Comparison of ENCODE assay signal across 20 cellular contexts in genomic region chr2:72747344-72747743, GRCh38.
DNase-seq lines count a peak whose midpoint lies in the region; ATAC-seq, FAIRE-seq and TF ChIP-seq lines count a peak whose summit lies in the region.
"Had no signal": no experiment of that assay in that cellular context is flagged by ENCODE, and none has a peak within 500 bp of the region (broad histone marks: within the 10 kb centered on the region; RNA-seq: fewer than 3 reads in every experiment).

No MANE protein-coding gene starts in this region.

- H4K5ac ChIP-seq in IMR-90 (ENCODE audit: low read depth, low read length), result no peak overlapping the region
- no peak overlapping the region for H4K5ac ChIP-seq in H1 (ENCODE audit: insufficient read length, low read depth, low read length)

- H2AK5ac ChIP-seq in IMR-90 (ENCODE audit: low read depth, low read length) (no peak overlapping the region), H1 (ENCODE audit: low read depth, low read length) (no peak overlapping the region)

- TF ChIP-seq POLR2A in A549 (IDR thresholded peaks at IDR 0.05; ENCODE audit: low read length) (no peak), IMR-90 (IDR thresholded peaks at IDR 0.05; ENCODE audit: low read depth, low read length) (no peak), H1 (IDR thresholded peaks at IDR 0.05; ENCODE audit: control extremely low read depth in 1 of 2, low read depth in 2 of 2, low read length in 2 of 2) (no peak), sigmoid colon (IDR thresholded peaks at IDR 0.05) (no peak)

- WGBS in A549 (ENCODE audit: missing lambda C conversion rate), result 87% methylated on average over 1 of the region's 1 CpG
- WGBS in IMR-90 (ENCODE audit: extremely low coverage in 2 of 2, insufficient read length in 1 of 2), 2 experiments, result no CpG with 5 or more reads among the region's 1 CpG
- whole genome bisulfite sequencing in H1 (ENCODE audit: extremely low coverage in 1 of 2, insufficient coverage in 1 of 2, insufficient read length in 1 of 2, insufficient replicate concordance in 2 of 2, low coverage in 1 of 2, low lambda C conversion rate in 2 of 2, missing lambda C conversion rate in 1 of 2), 2 experiments, result 83% methylated on average over 1 of the region's 1 CpG; no CpG with 5 or more reads in 1 of the 2 experiments
- 81 to 83% methylated on average over 1 of the region's 1 CpG for WGBS in sigmoid colon, 2 donors

- no peaks in the 10 kb centered on the region for H3K9me1 ChIP-seq in IMR-90 (ENCODE audit: insufficient read depth, low read length)

- DNase-seq in A549 (ENCODE audit: low read depth in 1 of 2, low spot score in 1 of 2) (no peak), IMR-90 (no peak), H1 (ENCODE audit: low read depth in 1 of 2, low spot score in 2 of 2) (no peak), fibroblast of pulmonary artery (ENCODE audit: low read depth) (peak; percentile 61), NCI-H510A treated with DMSO at 0.1 percent for 48 hours (lab: John Stamatoyannopoulos, UW) (no peak), sigmoid colon (no peak), mesenteric fat pad (ENCODE audit: low spot score) (no peak)
- DNase-seq in activated naive CD8-positive, alpha-beta T cell treated with anti-CD3 and anti-CD28 coated beads, Interleukin-2, amount 50 U/mL, for 24 hours, result no peak
- DNase-seq: 8988T; CD8-positive, alpha-beta memory T cell; COR-L47; DMS 273 treated with DMSO at 0.1 percent for 48 hours; DMS53; DND-41; EL; GOT3; H9 had no signal

- no peak overlapping the region for H3K4ac ChIP-seq in IMR-90 (ENCODE audit: low read depth, low read length)
- H3K4ac ChIP-seq in H1 (replicated peaks; ENCODE audit: insufficient read length, low read depth, low read length), result no peak overlapping the region

- POLR2A ChIA-PET in A549 (lab: Yijun Ruan, JAX) (no interaction called here), IMR-90 (lab: Charles Lee; ENCODE audit: unreplicated experiment) (no interaction called here), H1 (lab: Charles Lee; ENCODE audit: partially characterized antibody) (no interaction called here)

- H3K9me3 ChIP-seq in A549 (no peaks in the 10 kb centered on the region), IMR-90 (ENCODE audit: control insufficient read depth, insufficient read depth, low read length) (no peaks in the 10 kb centered on the region), H1 (ENCODE audit: insufficient read depth in 2 of 2, low read depth in 1 of 2, low read length in 1 of 2) (no peaks in the 10 kb centered on the region), sigmoid colon (no peaks in the 10 kb centered on the region)
- H3K9me3 ChIP-seq: BLaER1 treated with 17β-estradiol and CSF1 and Interleukin-3, amounts not matched to agents 10 nM and 100 nM had no signal

- H4K8ac ChIP-seq in IMR-90 (ENCODE audit: low read depth in 2 of 2, low read length in 2 of 2) (no peak overlapping the region), H1 (ENCODE audit: extremely low read depth, insufficient read depth, low read length) (no peak overlapping the region)

- no peak overlapping the region for H2BK5ac ChIP-seq in IMR-90 (ENCODE audit: low read depth, low read length, poor library complexity, severe bottlenecking)
- no peak overlapping the region for H2BK5ac ChIP-seq in H1 (ENCODE audit: low read depth, low read length)

- BruUV-seq in IMR-90 (replicated peaks; lab: Mats Ljungman, UMichigan), result no TSS peak

- H3K4me2 ChIP-seq in A549 (no peak overlapping the region), IMR-90 (ENCODE audit: low read depth, low read length) (no peak overlapping the region), H1 (ENCODE audit: insufficient read depth in 1 of 2, low read depth in 2 of 2, low read length in 2 of 2) (no peak overlapping the region)
- H3K4me2 ChIP-seq: BLaER1 treated with 17β-estradiol and CSF1 and Interleukin-3, amounts not matched to agents 10 nM and 100 nM had no signal

- ATAC-seq in A549 (no peak), IMR-90 (ENCODE audit: low read depth) (no peak)
- ATAC-seq in activated naive CD8-positive, alpha-beta T cell treated with anti-CD3 and anti-CD28 coated beads, Interleukin-2, amount 50 U/mL, for 24 hours, result no peak
- ATAC-seq: GM12878 had no signal

- no peaks in the 10 kb centered on the region for H3K9me3 Mint-ChIP-seq in activated naive CD8-positive, alpha-beta T cell treated with anti-CD3 and anti-CD28 coated beads, Interleukin-2, amount 50 U/mL, for 24 hours
- H3K9me3 Mint-ChIP-seq: CD8-positive, alpha-beta memory T cell; H9 had no signal

- H2BK120ac ChIP-seq in IMR-90 (ENCODE audit: low read depth, low read length) (no peak overlapping the region), H1 (replicated peaks; ENCODE audit: low read depth, low read length) (no peak overlapping the region)

- H2BK15ac ChIP-seq in IMR-90 (ENCODE audit: low read depth, low read length) (no peak overlapping the region), H1 (ENCODE audit: low read length) (no peak overlapping the region)

- H2AFZ ChIP-seq in IMR-90 (replicated peaks; ENCODE audit: low read length, poor library complexity) (no peak overlapping the region), H1 (ENCODE audit: low read length) (no peak overlapping the region)

- H3K79me1 ChIP-seq in IMR-90 (ENCODE audit: low read depth in 1 of 2, low read length in 2 of 2), result 0 out of 4 replicates have a peak, but pooled peaks cover 4% of the 10 kb centered on the region in 2 experiments
- H3K79me1 ChIP-seq in H1 (ENCODE audit: low read depth, low read length), result no peaks in the 10 kb centered on the region

- no peaks in the 10 kb centered on the region for H3K27me3 ChIP-seq in IMR-90 (ENCODE audit: control insufficient read depth, insufficient read depth, low read length)
- H3K27me3 ChIP-seq in H1 (replicated peaks in 1 of 4; ENCODE audit: control insufficient read depth in 3 of 4, extremely low read depth in 1 of 4, insufficient read depth in 3 of 4, low read length in 3 of 4), result no peaks in the 10 kb centered on the region
- H3K27me3 ChIP-seq in sigmoid colon, result no peaks in the 10 kb centered on the region
- H3K27me3 ChIP-seq: BLaER1 treated with 17β-estradiol and CSF1 and Interleukin-3, amounts not matched to agents 10 nM and 100 nM had no signal

- H2BK12ac ChIP-seq in H1 (ENCODE audit: low read depth, low read length), result no peak overlapping the region

- no peak overlapping the region for H3K23ac ChIP-seq in IMR-90 (ENCODE audit: low read depth, low read length)
- no peak overlapping the region for H3K23ac ChIP-seq in H1 (ENCODE audit: insufficient read length)

- no peak overlapping the region for H3K4me3 ChIP-seq in A549
- no peak overlapping the region for H3K4me3 ChIP-seq in IMR-90 (ENCODE audit: insufficient read depth, low read depth, low read length)
- no peak overlapping the region for H3K4me3 ChIP-seq in H1 (ENCODE audit: extremely low read depth in 1 of 4, insufficient read depth in 2 of 4, low read depth in 3 of 4, low read length in 4 of 4)
- H3K4me3 ChIP-seq in fibroblast of pulmonary artery (replicated peaks; ENCODE audit: low read depth, low read length), result no peak overlapping the region
- no peak overlapping the region for H3K4me3 ChIP-seq in sigmoid colon
- H3K4me3 ChIP-seq: BLaER1 treated with 17β-estradiol and CSF1 and Interleukin-3, amounts not matched to agents 10 nM and 100 nM; GM12878 had no signal

- intact Hi-C loops in IMR-90 (cut with micrococcal nuclease) (loop anchor here (5.0 to 10.0 kb wide), 5 partner anchors 393 to 1135 kb away; no protein-coding TSS in a partner anchor), sigmoid colon (cut with DNase I) (loop anchor here (5.0 to 10.0 kb wide), 3 partner anchors 595 to 1203 kb away; no protein-coding TSS in a partner anchor)

- no peaks in the 10 kb centered on the region for H3K27me3 Mint-ChIP-seq in activated naive CD8-positive, alpha-beta T cell treated with anti-CD3 and anti-CD28 coated beads, Interleukin-2, amount 50 U/mL, for 24 hours
- H3K27me3 Mint-ChIP-seq: B cell; CD8-positive, alpha-beta memory T cell had no signal

- no peak overlapping the region for H3K27ac ChIP-seq in A549
- H3K27ac ChIP-seq in IMR-90 (ENCODE audit: insufficient read depth, low read length), result no peak overlapping the region
- no peak overlapping the region for H3K27ac ChIP-seq in H1 (ENCODE audit: low read depth, low read length)
- H3K27ac ChIP-seq in sigmoid colon, result no peak overlapping the region
- H3K27ac ChIP-seq: BLaER1 treated with 17β-estradiol and CSF1 and Interleukin-3, amounts not matched to agents 10 nM and 100 nM had no signal

- TF ChIP-seq CTCF in A549 (IDR thresholded peaks at IDR 0.05) (no peak), IMR-90 (conservative IDR thresholded peaks at IDR 0.05; ENCODE audit: low read depth, low read length) (no peak), H1 (IDR thresholded peaks at IDR 0.05; ENCODE audit: control extremely low read depth in 1 of 3, insufficient read depth in 1 of 3, low read depth in 1 of 3, low read length in 3 of 3) (no peak), fibroblast of pulmonary artery (IDR thresholded peaks at IDR 0.05; ENCODE audit: low read length, missing control alignments) (no peak), sigmoid colon (IDR thresholded peaks at IDR 0.05) (no peak)

- H3K23me2 ChIP-seq in H1 (ENCODE audit: low read depth, low read length), result no peaks in the 10 kb centered on the region; the same call in 1 of the 2 replicates

- peaks cover 0 to 14% of the 10 kb centered on the region in 2 experiments; a peak in 2 of 4 replicates for H3K79me2 ChIP-seq in H1 (ENCODE audit: control insufficient read depth in 1 of 2, insufficient read depth in 2 of 2, low read length in 2 of 2)

- H3K56ac ChIP-seq in IMR-90 (ENCODE audit: extremely low read depth, insufficient read depth, low read length), result no peak overlapping the region
- no peak overlapping the region for H3K56ac ChIP-seq in H1 (replicated peaks; ENCODE audit: insufficient read length, low read depth, low read length)

- no peaks in the 10 kb centered on the region for H3K36me3 Mint-ChIP-seq in activated naive CD8-positive, alpha-beta T cell treated with anti-CD3 and anti-CD28 coated beads, Interleukin-2, amount 50 U/mL, for 24 hours (ENCODE audit: low read depth)
- H3K36me3 Mint-ChIP-seq: CD8-positive, alpha-beta memory T cell had no signal

- CTCF ChIA-PET in A549 (lab: Yijun Ruan, JAX) (interaction anchor here (0.9 to 7.0 kb wide), 11 partner anchors 12 to 1217 kb away, joined by 3 to 81 read pairs (median 7); partner anchors contain the start of gene CYP26B1), IMR-90 (lab: Yijun Ruan, JAX) (interaction anchor here (0.6 to 2.1 kb wide), 2 partner anchors 168 to 597 kb away, joined by 5 to 6 read pairs; no protein-coding TSS in a partner anchor), H1 (lab: Charles Lee; ENCODE audit: partially characterized antibody) (interaction anchor here (0.9 to 5.6 kb wide), 10 partner anchors 22 to 969 kb away, joined by 3 to 28 read pairs (median 4); no protein-coding TSS in a partner anchor)

- no peaks in the 10 kb centered on the region for H3K4me1 Mint-ChIP-seq in activated naive CD8-positive, alpha-beta T cell treated with anti-CD3 and anti-CD28 coated beads, Interleukin-2, amount 50 U/mL, for 24 hours
- H3K4me1 Mint-ChIP-seq: B cell; CD8-positive, alpha-beta memory T cell had no signal

- TF ChIP-seq EP300 in A549 (IDR thresholded peaks at IDR 0.05) (no peak), H1 (IDR thresholded peaks at IDR 0.05; ENCODE audit: borderline replicate concordance in 1 of 2, low read depth in 2 of 2, low read length in 2 of 2) (no peak), sigmoid colon (IDR thresholded peaks at IDR 0.05) (no peak)

- H3K36me3 ChIP-seq in IMR-90 (ENCODE audit: control insufficient read depth, insufficient read depth, low read length), result no peaks in the 10 kb centered on the region
- no peaks in the 10 kb centered on the region for H3K36me3 ChIP-seq in H1 (ENCODE audit: control insufficient read depth in 2 of 4, insufficient read depth in 4 of 4, low read length in 3 of 4)
- H3K36me3 ChIP-seq in sigmoid colon, result no peaks in the 10 kb centered on the region
- H3K36me3 ChIP-seq: BLaER1 treated with 17β-estradiol and CSF1 and Interleukin-3, amounts not matched to agents 10 nM and 100 nM had no signal

- H3K14ac ChIP-seq in IMR-90 (replicated peaks; ENCODE audit: low read depth, low read length) (no peak overlapping the region), H1 (ENCODE audit: insufficient read length) (no peak overlapping the region)

- dilution Hi-C loops in IMR-90 (cut with HindIII; ENCODE audit: low sequenced_read_pairs, unreplicated experiment), result no loop called here

- no peak for TF ChIP-seq RAD21 in A549 (conservative IDR thresholded peaks at IDR 0.05 in 1 of 2, IDR thresholded peaks at IDR 0.05 in 1 of 2)
- no peak for TF ChIP-seq RAD21 in IMR-90 (IDR thresholded peaks at IDR 0.05; ENCODE audit: low read length)
- TF ChIP-seq RAD21 in H1 (IDR thresholded peaks at IDR 0.05 in 1 of 2, conservative IDR thresholded peaks at IDR 0.05 in 1 of 2; ENCODE audit: low read depth in 2 of 2, low read length in 2 of 2), result no peak

- H3K4me3 Mint-ChIP-seq in activated naive CD8-positive, alpha-beta T cell treated with anti-CD3 and anti-CD28 coated beads, Interleukin-2, amount 50 U/mL, for 24 hours, result no peak overlapping the region
- H3K4me3 Mint-ChIP-seq: B cell; CD8-positive, alpha-beta memory T cell; H9 had no signal

- FAIRE-seq in A549 (lab: Jason Lieb, UNC) (no peak), H1 (lab: Jason Lieb, UNC) (no peak)
- FAIRE-seq: GM12878 had no signal

- no peaks in the 10 kb centered on the region; the same call in 1 of the 2 replicates for H4K20me1 ChIP-seq in IMR-90 (ENCODE audit: insufficient read depth, low read length)
- no peaks in the 10 kb centered on the region for H4K20me1 ChIP-seq in H1 (replicated peaks in 1 of 2; ENCODE audit: control insufficient read depth in 1 of 2, insufficient read depth in 2 of 2, low read length in 2 of 2)
- H4K20me1 ChIP-seq: BLaER1 treated with 17β-estradiol and CSF1 and Interleukin-3, amounts not matched to agents 10 nM and 100 nM had no signal

- in situ Hi-C loops in IMR-90 (cut with MboI; ENCODE audit: low sequenced_read_pairs), result loop anchor here (10.0 to 25.0 kb wide), 4 partner anchors 163 to 1210 kb away; no protein-coding TSS in a partner anchor

- no peak overlapping the region for H2AK9ac ChIP-seq in IMR-90 (replicated peaks; ENCODE audit: low read depth, low read length, poor library complexity)

- no peak overlapping the region for H3K9ac ChIP-seq in IMR-90 (ENCODE audit: low read depth, low read length)
- H3K9ac ChIP-seq in H1 (replicated peaks in 1 of 4; ENCODE audit: extremely low read depth in 1 of 4, low read depth in 3 of 4, low read length in 3 of 4), result peak overlapping the region in 1 of 4 experiments; percentile 8; a peak in 1 of 7 replicates
- H3K9ac ChIP-seq: BLaER1 treated with 17β-estradiol and CSF1 and Interleukin-3, amounts not matched to agents 10 nM and 100 nM had no signal

- H4K91ac ChIP-seq in IMR-90 (ENCODE audit: insufficient read depth, low read depth, low read length) (no peak overlapping the region), H1 (replicated peaks; ENCODE audit: insufficient read length, low read length) (no peak overlapping the region)

- H3K4me1 ChIP-seq in A549, result peaks cover 39% of the 10 kb centered on the region
- no peaks in the 10 kb centered on the region for H3K4me1 ChIP-seq in IMR-90 (ENCODE audit: control insufficient read depth, insufficient read depth, low read length)
- H3K4me1 ChIP-seq in H1 (replicated peaks in 1 of 4; ENCODE audit: control insufficient read depth in 3 of 4, insufficient read depth in 4 of 4, low read length in 3 of 4), result peaks cover 0 to 11% (median 1%) of the 10 kb centered on the region in 4 experiments; a peak in 3 of 7 replicates
- peaks cover 0 to 5% (median 0%) of the 10 kb centered on the region in 4 donors for H3K4me1 ChIP-seq in sigmoid colon
- H3K4me1 ChIP-seq: BLaER1 treated with 17β-estradiol and CSF1 and Interleukin-3, amounts not matched to agents 10 nM and 100 nM had no signal

- no peak overlapping the region for H3K18ac ChIP-seq in IMR-90 (ENCODE audit: low read depth, low read length)
- no peak overlapping the region for H3K18ac ChIP-seq in H1 (ENCODE audit: extremely low read depth, low read length)

- H2BK20ac ChIP-seq in IMR-90 (ENCODE audit: low read depth, low read length) (no peak overlapping the region), H1 (ENCODE audit: low read length) (no peak overlapping the region)

- no peak overlapping the region for H3K27ac Mint-ChIP-seq in activated naive CD8-positive, alpha-beta T cell treated with anti-CD3 and anti-CD28 coated beads, Interleukin-2, amount 50 U/mL, for 24 hours
- H3K27ac Mint-ChIP-seq: B cell, H9 had no signal

Comparison
In these comparisons a context has a peak if more than half of its experiments do, and no peak if none do; other contexts are left out.
1. Of the 18 proteins assayed by ChIP-seq in both H1 and A549: peak only in H1: none; only in A549: none; in both: CEBPB; in neither: 17.